In the genomic region with DNA sequence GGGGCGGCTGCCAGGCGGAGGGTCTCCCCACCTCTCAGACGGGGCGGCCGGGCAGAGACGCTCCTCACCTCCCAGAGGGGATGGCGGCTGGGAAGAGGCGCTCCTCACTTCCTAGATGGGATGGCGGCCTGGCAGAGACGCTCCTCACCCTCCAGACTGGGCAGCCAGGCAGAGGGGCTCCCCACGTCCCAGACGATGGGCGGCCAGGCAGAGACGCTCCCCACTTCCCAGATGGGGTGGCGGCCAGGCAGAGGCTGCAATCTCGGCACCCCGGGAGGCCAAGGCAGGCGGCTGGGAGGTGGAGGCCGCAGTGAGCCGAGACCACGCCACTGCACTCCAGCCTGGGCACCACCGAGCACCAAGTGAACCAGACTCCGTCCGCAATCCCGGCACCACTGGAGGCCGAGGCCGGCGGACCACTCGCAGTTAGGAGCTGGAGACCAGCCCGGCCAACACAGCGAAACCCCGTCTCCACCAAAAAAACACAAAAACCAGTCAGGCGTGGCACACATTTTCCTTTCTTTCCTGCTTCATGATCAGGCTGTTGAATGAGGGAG, we compare ENCODE assay signal across 5 cellular contexts.
A peak's percentile ranks its signal among the peaks of the same experiment; 100 is the strongest.
DNase-seq lines count a peak whose midpoint lies in the region; ATAC-seq and TF ChIP-seq lines count a peak whose summit lies in the region.
"Not testable (repeated sequence)": the region's sequence is repeated elsewhere in the genome, so short reads cannot be mapped to it uniquely, and the experiment has no call there.

No MANE protein-coding gene starts in this region.

- not testable (repeated sequence) for H3K27ac ChIP-seq in CD4-positive, CD25-positive, alpha-beta regulatory T cell (ENCODE audit: insufficient read depth, low read length, poor library complexity, severe bottlenecking); endodermal cell (ENCODE audit: low read depth, low read length)

- H3K4me3 ChIP-seq in CD4-positive, CD25-positive, alpha-beta regulatory T cell (ENCODE audit: low read depth, low read length) = not testable (repeated sequence)
- peak overlapping the region; percentile 59 for H3K4me3 ChIP-seq in endodermal cell (ENCODE audit: low read length)

- not testable (repeated sequence) for H3K9me3 Mint-ChIP-seq in CD4-positive, CD25-positive, alpha-beta regulatory T cell; dendritic cell treated with granulocyte-macrophage colony-stimulating factor and Interleukin-4, amounts not matched to agents 40 ng/mL and 50 ng/mL, for 4 days; glutamatergic neuron (ENCODE audit: unreplicated experiment)
- peaks cover 22% of the 10 kb centered on the region for H3K9me3 Mint-ChIP-seq in endodermal cell

- intact Hi-C loops in dendritic cell treated with granulocyte-macrophage colony-stimulating factor and Interleukin-4, amounts not matched to agents 40 ng/mL and 50 ng/mL, for 4 days (cut with micrococcal nuclease) = not testable (repeated sequence)

- peaks cover 27% of the 10 kb centered on the region for H3K4me1 ChIP-seq in CD4-positive, CD25-positive, alpha-beta regulatory T cell (ENCODE audit: control insufficient read depth, insufficient read depth, low read length, poor library complexity, severe bottlenecking)
- peaks cover 19% of the 10 kb centered on the region for H3K4me1 ChIP-seq in endodermal cell (ENCODE audit: control insufficient read depth, insufficient read depth, low read length)

- not testable (repeated sequence) for H3K9ac ChIP-seq in endodermal cell (ENCODE audit: extremely low read depth, low read length, poor library complexity, severe bottlenecking)

- not testable (repeated sequence) for H3K36me3 ChIP-seq in CD4-positive, CD25-positive, alpha-beta regulatory T cell (ENCODE audit: control insufficient read depth, insufficient read depth, low read length); endodermal cell (ENCODE audit: control insufficient read depth, insufficient read depth, low read length)

- not testable (repeated sequence) for H3K27me3 ChIP-seq in CD4-positive, CD25-positive, alpha-beta regulatory T cell (ENCODE audit: control insufficient read depth, insufficient read depth, low read length); endodermal cell (ENCODE audit: control insufficient read depth, insufficient read depth, low read length, poor library complexity, severe bottlenecking)

- peaks cover 21 to 48% (median 35%) of the 10 kb centered on the region in 4 donors for H3K4me1 Mint-ChIP-seq in CD4-positive, CD25-positive, alpha-beta regulatory T cell
- peaks cover 40% of the 10 kb centered on the region for H3K4me1 Mint-ChIP-seq in dendritic cell treated with granulocyte-macrophage colony-stimulating factor and Interleukin-4, amounts not matched to agents 40 ng/mL and 50 ng/mL, for 4 days (ENCODE audit: low read depth)
- H3K4me1 Mint-ChIP-seq in endodermal cell = peaks cover 47% of the 10 kb centered on the region
- not testable (repeated sequence) for H3K4me1 Mint-ChIP-seq in glutamatergic neuron (ENCODE audit: low read depth, unreplicated experiment)

- not testable (repeated sequence) for DNase-seq in CD4-positive, CD25-positive, alpha-beta regulatory T cell; endodermal cell
- DNase-seq in activated gamma-delta T cell (lab: John Stamatoyannopoulos, UW) (peak; percentile 12), glutamatergic neuron (peak; percentile 27)

- not testable (repeated sequence) for H3K4me3 Mint-ChIP-seq in CD4-positive, CD25-positive, alpha-beta regulatory T cell; dendritic cell treated with granulocyte-macrophage colony-stimulating factor and Interleukin-4, amounts not matched to agents 40 ng/mL and 50 ng/mL, for 4 days; endodermal cell; glutamatergic neuron (ENCODE audit: unreplicated experiment)

- WGBS in endodermal cell (ENCODE audit: insufficient coverage in 1 of 2, insufficient read length in 1 of 2), 2 experiments = 96 to 100% methylated on average over 4 to 33 of the region's 33 CpGs

- not testable (repeated sequence) for ATAC-seq in CD4-positive, CD25-positive, alpha-beta regulatory T cell (ENCODE audit: low read depth in 2 of 2)

- TF ChIP-seq CTCF in endodermal cell (conservative IDR thresholded peaks at IDR 0.05); glutamatergic neuron (IDR thresholded peaks at IDR 0.05; ENCODE audit: partially characterized antibody, unreplicated experiment): not testable (repeated sequence)

- not testable (repeated sequence) for H3K27me3 Mint-ChIP-seq in CD4-positive, CD25-positive, alpha-beta regulatory T cell; dendritic cell treated with granulocyte-macrophage colony-stimulating factor and Interleukin-4, amounts not matched to agents 40 ng/mL and 50 ng/mL, for 4 days; endodermal cell (ENCODE audit: insufficient read depth); glutamatergic neuron (ENCODE audit: unreplicated experiment)

- not testable (repeated sequence) for H3K36me3 Mint-ChIP-seq in CD4-positive, CD25-positive, alpha-beta regulatory T cell; dendritic cell treated with granulocyte-macrophage colony-stimulating factor and Interleukin-4, amounts not matched to agents 40 ng/mL and 50 ng/mL, for 4 days (ENCODE audit: low read depth); glutamatergic neuron (ENCODE audit: unreplicated experiment)
- H3K36me3 Mint-ChIP-seq in endodermal cell (ENCODE audit: low read depth) = peaks cover 11% of the 10 kb centered on the region

- H3K9me3 ChIP-seq in CD4-positive, CD25-positive, alpha-beta regulatory T cell (ENCODE audit: control insufficient read depth in 2 of 2, low read length in 2 of 2) = not testable (repeated sequence)
- peaks cover 19% of the 10 kb centered on the region for H3K9me3 ChIP-seq in endodermal cell (ENCODE audit: control insufficient read depth, low read length)

- H3K27ac Mint-ChIP-seq in CD4-positive, CD25-positive, alpha-beta regulatory T cell = peak overlapping the region in 2 of 3 donors; percentile 59 to 75
- H3K27ac Mint-ChIP-seq in dendritic cell treated with granulocyte-macrophage colony-stimulating factor and Interleukin-4, amounts not matched to agents 40 ng/mL and 50 ng/mL, for 4 days = peak overlapping the region; percentile 39
- H3K27ac Mint-ChIP-seq in endodermal cell; glutamatergic neuron (ENCODE audit: unreplicated experiment): not testable (repeated sequence)
